19 cellular contexts compared by ENCODE assay signal in genomic region chr21:46427516-46427915, GRCh38. TPM values are rescaled to one million over a fixed set of nuclear protein-coding genes. Genes with fewer than 3 reads are reported as not detected.
DNase-seq lines count a peak whose midpoint lies in the region; ATAC-seq and TF ChIP-seq lines count a peak whose summit lies in the region.
"Had no signal": no experiment of that assay in that cellular context is flagged by ENCODE, and none has a peak within 500 bp of the region (broad histone marks: within the 10 kb centered on the region; RNA-seq: fewer than 3 reads in every experiment).

No MANE protein-coding gene starts in this region.

- H3K4me3 Mint-ChIP-seq in CD8-positive, alpha-beta memory T cell: peak overlapping the region in 1 of 7 donors; percentile 32
- no peak overlapping the region for H3K4me3 Mint-ChIP-seq in H9
- no peak overlapping the region for H3K4me3 Mint-ChIP-seq in chondrocyte (ENCODE audit: unreplicated experiment)
- no peak overlapping the region for H3K4me3 Mint-ChIP-seq in natural killer cell

- DNase-seq in CD8-positive, alpha-beta memory T cell: no peak
- DNase-seq in H9 (no peak), chondrocyte (ENCODE audit: low spot score) (peak; percentile 53), natural killer cell (no peak), HuH-7.5 (ENCODE audit: low spot score) (no peak), iPS-NIHi11 (ENCODE audit: low spot score) (no peak), NCI-H2196 treated with DMSO at 0.1 percent for 48 hours (lab: John Stamatoyannopoulos, UW; ENCODE audit: unreplicated experiment) (no peak)
- DNase-seq: AML-193; Caco-2; DMS53; GM23248; KG1; NCI-H1694 treated with DMSO at 0.1 percent for 48 hours; NCI-H510A; NCI-H748 treated with DMSO at 0.1 percent for 48 hours; NK-92 treated with Interleukin-12 subunit alpha and Interleukin-12 subunit beta, amount 100 ng/mL, for 24 hours; Peyer's patch had no signal

- no peak overlapping the region for H3K4me3 ChIP-seq in CD8-positive, alpha-beta memory T cell (ENCODE audit: low read length)
- H3K4me3 ChIP-seq: GM23248, Peyer's patch had no signal

- no peak overlapping the region for H2AK5ac ChIP-seq in H9 (ENCODE audit: insufficient read length, low read length)

- H3K36me3 Mint-ChIP-seq in CD8-positive, alpha-beta memory T cell: peaks cover 0 to 53% (median 9%) of the 10 kb centered on the region in 3 donors
- H3K36me3 Mint-ChIP-seq in H9 (ENCODE audit: insufficient read depth in 1 of 3, low read depth in 3 of 3) (peaks cover 18 to 48% (median 45%) of the 10 kb centered on the region in 3 experiments; a peak in 6 of 7 replicates), chondrocyte (ENCODE audit: low read depth) (peaks cover 15% of the 10 kb centered on the region), natural killer cell (peaks cover 9% of the 10 kb centered on the region)

- no peak overlapping the region for H3T11ph ChIP-seq in H9 (ENCODE audit: low read length)

- peaks cover 0 to 2% (median 0%) of the 10 kb centered on the region in 5 donors for H3K9me3 Mint-ChIP-seq in CD8-positive, alpha-beta memory T cell
- H3K9me3 Mint-ChIP-seq in H9 (no peaks in the 10 kb centered on the region), chondrocyte (ENCODE audit: low read depth) (no peaks in the 10 kb centered on the region), natural killer cell (no peaks in the 10 kb centered on the region)

- WGBS in H9 (ENCODE audit: extremely low coverage, insufficient read length, low lambda C conversion rate): no CpG with 5 or more reads among the region's 14 CpGs

- no peak overlapping the region for H2BK120ac ChIP-seq in H9 (ENCODE audit: low read depth, low read length, poor library complexity, severe bottlenecking)

- no peak overlapping the region for H4K91ac ChIP-seq in H9 (ENCODE audit: insufficient read length, low read depth, low read length)

- H3K79me2 ChIP-seq in H9 (ENCODE audit: insufficient read depth, low read length): no peaks in the 10 kb centered on the region

- H2BK15ac ChIP-seq in H9 (ENCODE audit: low read depth, low read length): no peak overlapping the region

- peaks cover 4% of the 10 kb centered on the region for H3K36me3 ChIP-seq in CD8-positive, alpha-beta memory T cell (ENCODE audit: insufficient read depth, low read length)

- no peak overlapping the region; the same call in 1 of the 2 replicates for H3K14ac ChIP-seq in H9 (ENCODE audit: insufficient read depth, low read length)

- H3K56ac ChIP-seq in H9 (ENCODE audit: insufficient read length, low read depth, low read length): no peak overlapping the region

- no peak overlapping the region for H3K9ac ChIP-seq in H9 (ENCODE audit: extremely low read depth, insufficient read length, low read length)
- H3K9ac ChIP-seq: GM23248 had no signal

- H4K20me1 ChIP-seq in H9 (ENCODE audit: control insufficient read depth, insufficient read depth, insufficient read length): no peaks in the 10 kb centered on the region

- H3K23me2 ChIP-seq in H9 (ENCODE audit: insufficient read length, low read depth, low read length, poor library complexity, severe bottlenecking): no peaks in the 10 kb centered on the region

- H3K4me1 ChIP-seq in CD8-positive, alpha-beta memory T cell (ENCODE audit: insufficient read depth, low read length): peaks cover 35% of the 10 kb centered on the region
- H3K4me1 ChIP-seq in H9 (ENCODE audit: insufficient read depth, low read length): no peaks in the 10 kb centered on the region
- H3K4me1 ChIP-seq: Caco-2, Peyer's patch had no signal

- no peaks in the 10 kb centered on the region for H3K27me3 ChIP-seq in CD8-positive, alpha-beta memory T cell (ENCODE audit: insufficient read depth, low read length, poor library complexity, severe bottlenecking)
- H3K27me3 ChIP-seq in H9 (ENCODE audit: insufficient read depth, low read length): no peaks in the 10 kb centered on the region
- H3K27me3 ChIP-seq: Peyer's patch had no signal

- H3K27ac ChIP-seq in CD8-positive, alpha-beta memory T cell (ENCODE audit: low read depth, low read length): no peak overlapping the region
- H3K27ac ChIP-seq in H9 (ENCODE audit: insufficient read length, low read depth, low read length): no peak overlapping the region
- H3K27ac ChIP-seq: C4-2B, GM23248, Peyer's patch had no signal

- H2AFZ ChIP-seq in H9 (ENCODE audit: low read length): no peak overlapping the region
- H2AFZ ChIP-seq: GM23248 had no signal

- no peak overlapping the region for H2BK5ac ChIP-seq in H9 (ENCODE audit: insufficient read length, low read length)

- peaks cover 0 to 4% of the 10 kb centered on the region in 2 donors for H3K27me3 Mint-ChIP-seq in CD8-positive, alpha-beta memory T cell
- H3K27me3 Mint-ChIP-seq in H9 (ENCODE audit: low read depth) (no peaks in the 10 kb centered on the region; the same call in 1 of the 2 replicates), chondrocyte (ENCODE audit: low read depth) (no peaks in the 10 kb centered on the region), natural killer cell (ENCODE audit: low read depth in 2 of 2) (no peaks in the 10 kb centered on the region)

- no peak overlapping the region for H2BK20ac ChIP-seq in H9 (ENCODE audit: low read depth, low read length, poor library complexity, severe bottlenecking)

- H3K4ac ChIP-seq in H9 (ENCODE audit: low read depth, low read length): no peak overlapping the region

- ATAC-seq in natural killer cell: no peak
- ATAC-seq: HepG2 had no signal

- TF ChIP-seq CTCF in H9 (conservative IDR thresholded peaks at IDR 0.05) (no peak), chondrocyte (IDR thresholded peaks at IDR 0.05) (no peak), natural killer cell (IDR thresholded peaks at IDR 0.05) (no peak)

- no peak overlapping the region for H3K23ac ChIP-seq in H9 (ENCODE audit: insufficient read length, low read depth, low read length)

- H4K8ac ChIP-seq in H9 (replicated peaks; ENCODE audit: insufficient read length, low read depth, low read length): no peak overlapping the region

- H3K79me1 ChIP-seq in H9 (ENCODE audit: insufficient read depth, low read depth, low read length, poor library complexity, severe bottlenecking): no peaks in the 10 kb centered on the region

- H3K4me1 Mint-ChIP-seq in CD8-positive, alpha-beta memory T cell: peaks cover 31 to 61% (median 39%) of the 10 kb centered on the region in 3 donors
- peaks cover 2 to 5% of the 10 kb centered on the region in 2 experiments; a peak in 3 of 4 replicates for H3K4me1 Mint-ChIP-seq in H9
- H3K4me1 Mint-ChIP-seq in chondrocyte (ENCODE audit: low read depth): no peaks in the 10 kb centered on the region
- H3K4me1 Mint-ChIP-seq in natural killer cell: peaks cover 20 to 41% of the 10 kb centered on the region in 2 donors

- CTCF ChIA-PET in CD8-positive, alpha-beta memory T cell (lab: Charles Lee): no interaction called here

- H2BK12ac ChIP-seq in H9 (ENCODE audit: insufficient read length, low read depth, low read length): no peak overlapping the region

- intact Hi-C loops in natural killer cell (cut with micrococcal nuclease): loop anchor here (5.0 kb wide), 1 partner anchor 105 kb away; the partner anchor contains the start of genes C21orf58 and PCNT

- no peak overlapping the region for H3K18ac ChIP-seq in H9 (ENCODE audit: insufficient read length, low read depth, low read length)

- POLR2A ChIA-PET in CD8-positive, alpha-beta memory T cell (lab: Charles Lee): no interaction called here

- no peaks in the 10 kb centered on the region for H3K9me3 ChIP-seq in CD8-positive, alpha-beta memory T cell (ENCODE audit: low read length)
- H3K9me3 ChIP-seq in H9 (ENCODE audit: control insufficient read depth, low read depth, low read length): no peaks in the 10 kb centered on the region
- H3K9me3 ChIP-seq: Caco-2, Peyer's patch had no signal

- H4K5ac ChIP-seq in H9 (ENCODE audit: insufficient read length, low read depth, low read length): no peak overlapping the region

- H3K27ac Mint-ChIP-seq in CD8-positive, alpha-beta memory T cell: peak overlapping the region; percentile 47 to 92 (median 82)
- H3K27ac Mint-ChIP-seq in H9: peak overlapping the region in 2 of 3 experiments; percentile 57 to 87; a peak in 3 of 7 replicates
- no peak overlapping the region for H3K27ac Mint-ChIP-seq in chondrocyte (ENCODE audit: unreplicated experiment)
- H3K27ac Mint-ChIP-seq in natural killer cell: peak overlapping the region; percentile 51 to 98

- no peak overlapping the region for H3K4me2 ChIP-seq in H9 (ENCODE audit: insufficient read depth, insufficient read length, low read length)

RNA-seq across cellular contexts. Expression of gene DIP2A, which starts 31.2 kb away (rescaled TPM):
- 10 to 100 TPM; 29.7 to 29.9 TPM for total RNA-seq in CD8-positive, alpha-beta memory T cell
- 32.6 TPM for polyA plus RNA-seq in CD8-positive, alpha-beta memory T cell
- 23.0 and 25.2 TPM in 2 replicates for total RNA-seq in H9 (2021)
- 27.9 to 37.0 TPM (median 30.3 TPM) in 3 replicates for total RNA-seq in chondrocyte
- total RNA-seq in natural killer cell: 100 to 1,000 TPM; 166 to 308 (median 170) TPM
